In genomic region chr2:24659862-24660261, GRCh38 we compare ENCODE assay signal across 15 cellular contexts.
DNase-seq lines count a peak whose midpoint lies in the region; ATAC-seq, FAIRE-seq and TF ChIP-seq lines count a peak whose summit lies in the region.
"Had no signal": no experiment of that assay in that cellular context is flagged by ENCODE, and none has a peak within 500 bp of the region (broad histone marks: within the 10 kb centered on the region; RNA-seq: fewer than 3 reads in every experiment).

No MANE protein-coding gene starts in this region.

- TF ChIP-seq EP300 in gastroesophageal sphincter (IDR thresholded peaks at IDR 0.05), result no peak

- FAIRE-seq in D721Med (lab: Jason Lieb, UNC), result peak; percentile 88

- H3K27ac ChIP-seq in ectodermal cell (ENCODE audit: insufficient read depth, low read depth, low read length, poor library complexity, severe bottlenecking) (peak overlapping the region; percentile 56), gastroesophageal sphincter (no peak overlapping the region)
- H3K27ac ChIP-seq: KMS-11, Peyer's patch had no signal

- 0 to 16% methylated on average over 1 of the region's 1 CpG for WGBS in ectodermal cell, 2 experiments
- WGBS in gastroesophageal sphincter (ENCODE audit: low coverage in 1 of 2), 2 donors, result 17 to 42% methylated on average over 1 of the region's 1 CpG

- H3K4me1 ChIP-seq in ectodermal cell (ENCODE audit: control insufficient read depth, insufficient read depth, low read length), result peaks cover 3% of the 10 kb centered on the region
- H3K4me1 ChIP-seq in gastroesophageal sphincter, result peaks cover 0 to 21% (median 4%) of the 10 kb centered on the region in 3 donors
- H3K4me1 ChIP-seq: Peyer's patch had no signal

- H3K27me3 ChIP-seq in ectodermal cell (ENCODE audit: control insufficient read depth, insufficient read depth, low read length, poor library complexity, severe bottlenecking) (no peaks in the 10 kb centered on the region), gastroesophageal sphincter (no peaks in the 10 kb centered on the region)
- H3K27me3 ChIP-seq: Peyer's patch had no signal

- H3K4me3 ChIP-seq in ectodermal cell (ENCODE audit: insufficient read depth, low read depth, low read length), result no peak overlapping the region
- no peak overlapping the region for H3K4me3 ChIP-seq in gastroesophageal sphincter
- H3K4me3 ChIP-seq: Peyer's patch had no signal

- no peak for ATAC-seq in gastroesophageal sphincter
- ATAC-seq in HG02588 (IDR thresholded peaks at IDR 0.05; ENCODE audit: unreplicated experiment), result no peak
- ATAC-seq: CD8-positive, alpha-beta T cell had no signal

- TF ChIP-seq CTCF in D721Med (IDR thresholded peaks at IDR 0.05; ENCODE audit: insufficient read depth, missing control alignments), result no peak
- no peak for TF ChIP-seq CTCF in gastroesophageal sphincter (IDR thresholded peaks at IDR 0.05)

- no peak for TF ChIP-seq POLR2A in gastroesophageal sphincter (IDR thresholded peaks at IDR 0.05)

- H3K9me3 ChIP-seq in ectodermal cell (ENCODE audit: control insufficient read depth, low read length) (no peaks in the 10 kb centered on the region), gastroesophageal sphincter (no peaks in the 10 kb centered on the region)
- H3K9me3 ChIP-seq: Peyer's patch had no signal

- no peak for DNase-seq in D721Med (ENCODE audit: insufficient read length, low spot score)
- peak; percentile 5 for DNase-seq in NCI-H128 (lab: John Stamatoyannopoulos, UW; ENCODE audit: unreplicated experiment)
- peak; percentile 56 to 89 for DNase-seq in NCI-H524 (lab: John Stamatoyannopoulos, UW)
- DNase-seq in amygdala (lab: John Stamatoyannopoulos, UW), result no peak
- DNase-seq in NCI-H2107 treated with DMSO at 0.1 percent for 48 hours (lab: John Stamatoyannopoulos, UW; ENCODE audit: unreplicated experiment), result no peak
- DNase-seq: CD8-positive, alpha-beta T cell; NCI-H1092 treated with DMSO at 0.1 percent for 48 hours; NCI-H2029; Peyer's patch; SHP77 treated with DMSO at 0.1 percent for 48 hours; SW 1271 had no signal

- H3K36me3 ChIP-seq in ectodermal cell (ENCODE audit: control insufficient read depth, insufficient read depth, low read length), result no peaks in the 10 kb centered on the region
- H3K36me3 ChIP-seq in gastroesophageal sphincter, result peaks cover 0 to 5% of the 10 kb centered on the region in 2 donors
- H3K36me3 ChIP-seq: Peyer's patch had no signal

Comparison
In these comparisons a context has a peak if more than half of its experiments do, and no peak if none do; other contexts are left out.
1. DNase-seq: peak in NCI-H128 (single experiment) and NCI-H524 (2 of 2); none in D721Med (single experiment), amygdala (0 of 56) and NCI-H2107 treated with DMSO at 0.1 percent for 48 hours (single experiment).